In the genomic region with DNA sequence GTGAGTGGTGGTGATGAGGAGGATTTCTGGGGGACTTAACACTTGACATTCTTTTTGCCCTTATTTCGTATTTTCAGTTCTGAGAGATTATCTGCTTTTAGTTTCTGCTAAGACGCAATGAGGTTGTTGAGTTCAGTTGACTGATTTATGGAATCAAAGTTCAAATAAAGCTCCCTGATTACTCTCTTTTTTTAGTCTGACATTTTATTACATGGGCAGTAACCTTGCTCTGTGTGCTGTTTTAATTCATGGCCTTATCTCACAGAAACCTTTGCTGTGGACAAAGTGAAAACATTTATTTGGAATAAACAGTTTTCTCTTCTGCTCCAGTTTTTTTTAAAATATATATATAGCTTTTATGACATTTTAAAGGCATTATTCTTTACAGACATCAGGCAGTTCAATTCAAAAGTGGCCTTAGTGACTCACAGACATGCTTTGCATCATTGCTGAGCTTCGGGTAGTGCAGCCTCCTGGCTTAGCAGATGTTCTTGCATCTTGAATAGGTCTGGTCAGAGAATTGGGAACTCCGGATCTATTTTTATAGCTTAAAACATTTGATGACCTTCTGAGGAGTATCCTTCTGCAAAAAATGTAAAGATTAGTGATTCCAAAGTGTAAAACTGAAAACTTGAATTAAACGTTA, we compare ENCODE assay signal across 17 cellular contexts.
"Had no signal": no experiment of that assay in that cellular context is flagged by ENCODE, and none has a peak within 500 bp of the region (broad histone marks: within the 10 kb centered on the region; RNA-seq: fewer than 3 reads in every experiment).

No MANE protein-coding gene starts in this region.

- H3K4me1 ChIP-seq: colonic mucosa, gastroesophageal sphincter, prostate gland had no signal

- H3K4me3 ChIP-seq: colonic mucosa, gastroesophageal sphincter, heart right ventricle, prostate gland, right atrium auricular region, skin epidermis had no signal

- H3K36me3 ChIP-seq: colonic mucosa, gastroesophageal sphincter, heart right ventricle, prostate gland, right atrium auricular region had no signal

- H3K27ac ChIP-seq: colonic mucosa, gastroesophageal sphincter, heart right ventricle, prostate gland, right atrium auricular region, skin epidermis had no signal

- DNase-seq: activated CD4-positive, alpha-beta T cell treated with anti-CD3 and anti-CD28 coated beads for 4 hours; activated CD8-positive, alpha-beta T cell treated with anti-CD3 and anti-CD28 coated beads, Interleukin-2, amount 10 ng/mL, durations not matched to agents 7 days and 5 days; activated naive CD4-positive, alpha-beta T cell treated with anti-CD3 and anti-CD28 coated beads for 36 hours; activated T-cell treated with anti-CD3 and anti-CD28 coated beads, Interleukin-2, amount 50 U/mL, for 4 hours; central memory CD4-positive, alpha-beta T cell; colonic mucosa; endodermal cell; heart right ventricle; immature natural killer cell; stimulated activated CD4-positive, alpha-beta T cell treated with anti-CD3 and anti-CD28 coated beads, Interleukin-4, amount 100 ng/mL, for 1 hour; stimulated activated naive CD8-positive, alpha-beta T cell treated with anti-CD3 and anti-CD28 coated beads, Interleukin-15, amount 100 ng/mL, for 72 hours had no signal

- H3K27me3 ChIP-seq: colonic mucosa, gastroesophageal sphincter, heart right ventricle, right atrium auricular region had no signal

- H3K9me3 ChIP-seq: colonic mucosa, gastroesophageal sphincter, prostate gland, right atrium auricular region had no signal

- ATAC-seq: activated CD8-positive, alpha-beta T cell treated with anti-CD3 and anti-CD28 coated beads, Interleukin-2, amount 10 ng/mL, durations not matched to agents 7 days and 5 days; activated T-cell treated with anti-CD3 and anti-CD28 coated beads, Interleukin-2, amount 50 U/mL, for 4 hours; gastroesophageal sphincter; heart right ventricle; natural killer cell treated with Interleukin-12 subunit alpha and Interleukin-12 subunit beta and Interleukin-15 and Interleukin-18, amount 100 ng/mL, for 72 hours; stimulated activated naive CD8-positive, alpha-beta T cell treated with anti-CD3 and anti-CD28 coated beads, Interleukin-15, amount 100 ng/mL, for 72 hours; WTC11 had no signal
